In genomic region chr19:6062274-6062673, GRCh38 we compare ENCODE assay signal across 9 cellular contexts. TPM values are rescaled to one million over a fixed set of nuclear protein-coding genes. Genes with fewer than 3 reads are reported as not detected.
A peak's percentile ranks its signal among the peaks of the same experiment; 100 is the strongest.
DNase-seq lines count a peak whose midpoint lies in the region; ATAC-seq and TF ChIP-seq lines count a peak whose summit lies in the region.
"Had no signal": no experiment of that assay in that cellular context is flagged by ENCODE, and none has a peak within 500 bp of the region (broad histone marks: within the 10 kb centered on the region; RNA-seq: fewer than 3 reads in every experiment).

No MANE protein-coding gene starts in this region.

- H3K4me1 ChIP-seq in colonic mucosa (peaks cover 26% of the 10 kb centered on the region), muscle layer of duodenum (ENCODE audit: control insufficient read depth in 1 of 2, insufficient read depth in 2 of 2, low read length in 2 of 2) (peaks cover 47 to 66% of the 10 kb centered on the region in 2 donors), OCI-LY7 (ENCODE audit: insufficient read depth, low read length, poor library complexity, severe bottlenecking) (no peaks in the 10 kb centered on the region)

- ATAC-seq in HG02981 (IDR thresholded peaks at IDR 0.05; ENCODE audit: unreplicated experiment), result no peak
- ATAC-seq in GM19395 (IDR thresholded peaks at IDR 0.05; ENCODE audit: unreplicated experiment), result no peak

- POLR2A ChIA-PET in OCI-LY7 (lab: Charles Lee), result no interaction called here

- DNase-seq in AG10803 (ENCODE audit: low read depth), result peak; percentile 35
- peak; percentile 66 for DNase-seq in SKM-1 (lab: John Stamatoyannopoulos, UW; ENCODE audit: unreplicated experiment)
- DNase-seq in colonic mucosa, result peak; percentile 73
- no peak for DNase-seq in germinal center (ENCODE audit: low spot score)
- no peak for DNase-seq in OCI-LY7 (ENCODE audit: low spot score)
- DNase-seq: DND-41 had no signal

- H3K79me2 ChIP-seq in OCI-LY7 (ENCODE audit: insufficient read depth, low read depth, low read length), result no peaks in the 10 kb centered on the region

- H4K20me1 ChIP-seq in OCI-LY7 (ENCODE audit: insufficient read depth, low read length), result no peaks in the 10 kb centered on the region

- H2AFZ ChIP-seq in OCI-LY7 (ENCODE audit: low read length), result no peak overlapping the region

- H3K4me3 ChIP-seq in AG10803 (ENCODE audit: low read length) (no peak overlapping the region), colonic mucosa (no peak overlapping the region), muscle layer of duodenum (ENCODE audit: low read depth in 1 of 2, low read length in 2 of 2) (no peak overlapping the region), OCI-LY7 (ENCODE audit: low read depth, low read length, poor library complexity, severe bottlenecking) (no peak overlapping the region)

- H3K4me2 ChIP-seq in OCI-LY7 (ENCODE audit: low read length), result no peak overlapping the region

- H3K27ac ChIP-seq in colonic mucosa, result peak overlapping the region; percentile 74
- peak overlapping the region; percentile 98 for H3K27ac ChIP-seq in muscle layer of duodenum (ENCODE audit: low read length)
- H3K27ac ChIP-seq in OCI-LY7 (ENCODE audit: low read depth, low read length, poor library complexity, severe bottlenecking), result no peak overlapping the region

- intact Hi-C loops in colonic mucosa (cut with DNase I), result no loop called here
- intact Hi-C loops in OCI-LY7 (cut with micrococcal nuclease; ENCODE audit: unreplicated experiment), result no loop called here

- peak overlapping the region; percentile 62 to 73 for H3K9ac ChIP-seq in colonic mucosa (ENCODE audit: low read depth in 2 of 2, low read length in 2 of 2)

- H3K36me3 ChIP-seq in colonic mucosa, result no peaks in the 10 kb centered on the region
- H3K36me3 ChIP-seq in muscle layer of duodenum (ENCODE audit: control insufficient read depth in 1 of 2, insufficient read depth in 2 of 2, low read length in 2 of 2), result no peaks in the 10 kb centered on the region
- H3K36me3 ChIP-seq in OCI-LY7 (ENCODE audit: insufficient read depth, low read length), result no peaks in the 10 kb centered on the region

- H3K9me3 ChIP-seq in colonic mucosa, result no peaks in the 10 kb centered on the region
- H3K9me3 ChIP-seq in muscle layer of duodenum (ENCODE audit: control insufficient read depth in 1 of 2, low read length in 2 of 2), result no peaks in the 10 kb centered on the region
- no peaks in the 10 kb centered on the region for H3K9me3 ChIP-seq in OCI-LY7 (ENCODE audit: low read length)

- H3K27me3 ChIP-seq in colonic mucosa, result no peaks in the 10 kb centered on the region
- H3K27me3 ChIP-seq in muscle layer of duodenum (ENCODE audit: low read depth, low read length), result no peaks in the 10 kb centered on the region

- CTCF ChIA-PET in OCI-LY7 (lab: Charles Lee; ENCODE audit: unreplicated experiment), result no interaction called here

- no TSS peak for BruUV-seq in OCI-LY7 (replicated peaks; lab: Mats Ljungman, UMichigan)

- TF ChIP-seq CTCF in AG10803 (conservative IDR thresholded peaks at IDR 0.05; ENCODE audit: low read length) (no peak), colonic mucosa (IDR thresholded peaks at IDR 0.05) (no peak), OCI-LY7 (conservative IDR thresholded peaks at IDR 0.05; ENCODE audit: low read length) (no peak)

- no peaks in the 10 kb centered on the region for H3K9me2 ChIP-seq in OCI-LY7 (ENCODE audit: insufficient read depth, low read length)

RNA-seq across cellular contexts. Expression of gene RFX2, which starts 48.0 kb away (rescaled TPM):
- total RNA-seq in colonic mucosa, result 1 to 10 TPM; 6.2 to 7.3 TPM
- total RNA-seq in OCI-LY7 (2014; rRNA removed; shearing (Covaris generic)), result 11.8 and 13.7 TPM in 2 replicates
- total RNA-seq in OCI-LY7 (2022), result 11.0 and 12.1 TPM in 2 replicates

Comparison
In these comparisons a context has a peak if more than half of its experiments do, and no peak if none do; other contexts are left out.
1. DNase-seq: peak in AG10803 (single experiment), SKM-1 (single experiment) and colonic mucosa (single experiment); none in germinal center (single experiment) and OCI-LY7 (single experiment).